ENCODE assay signal across 9 cellular contexts in genomic region chr7:28505861-28506260, GRCh38.
"Had no signal": no experiment of that assay in that cellular context is flagged by ENCODE, and none has a peak within 500 bp of the region (broad histone marks: within the 10 kb centered on the region; RNA-seq: fewer than 3 reads in every experiment).

No MANE protein-coding gene starts in this region.

- H3K9me3 Mint-ChIP-seq: IgD-negative memory B cell had no signal

- H3K4me2 ChIP-seq: KMS-11 had no signal

- FAIRE-seq: HepG2, HTR-8/SVneo, K562 had no signal

- H3K4me3 Mint-ChIP-seq: IgD-negative memory B cell had no signal

- H3K9ac ChIP-seq: KMS-11 had no signal

- DNase-seq: IMR-90, KBM-7, KG1 had no signal

- H3K27ac ChIP-seq: HL-60, KMS-11 had no signal

- H3K27ac Mint-ChIP-seq: IgD-negative memory B cell had no signal

- H3K4me3 ChIP-seq: K562 had no signal
